8 cellular contexts compared by ENCODE assay signal in genomic region chr11:105044562-105045490, GRCh38. TPM values are rescaled to one million over a fixed set of nuclear protein-coding genes. Genes with fewer than 3 reads are reported as not detected.
DNase-seq lines count a peak whose midpoint lies in the region; ATAC-seq and TF ChIP-seq lines count a peak whose summit lies in the region.
"Not testable (repeated sequence)": the region's sequence is repeated elsewhere in the genome, so short reads cannot be mapped to it uniquely, and the experiment has no call there.

Gene CARD16, minus strand, starts transcription at chr11:105045335. Its CDS starts 38 bp downstream, at chr11:105045297.

- TF ChIP-seq CTCF in fibroblast of pulmonary artery (IDR thresholded peaks at IDR 0.05; ENCODE audit: low read length, missing control alignments); thoracic aorta (IDR thresholded peaks at IDR 0.05): not testable (repeated sequence)

- in situ Hi-C loops in SK-MEL-5 (cut with HindIII; ENCODE audit: low pct_unique_long_range_greater_than_20kb, low sequenced_read_pairs), result not testable (repeated sequence)

- not testable (repeated sequence) for H2BK5ac ChIP-seq in neuronal stem cell (ENCODE audit: low read length)

- H3K23ac ChIP-seq in neuronal stem cell (ENCODE audit: low read depth, low read length, poor library complexity), result not testable (repeated sequence)

- not testable (repeated sequence) for H3K9ac ChIP-seq in neuronal stem cell (ENCODE audit: low read depth, low read length, poor library complexity)

- not testable (repeated sequence) for H3K27ac ChIP-seq in neuronal stem cell (replicated peaks; ENCODE audit: low read length); thoracic aorta

- not testable (repeated sequence) for H2BK12ac ChIP-seq in neuronal stem cell (ENCODE audit: low read length)

- H3K4me2 ChIP-seq in neuronal stem cell (ENCODE audit: insufficient read depth, low read length, poor library complexity, severe bottlenecking), result not testable (repeated sequence)

- not testable (repeated sequence) for H2BK120ac ChIP-seq in neuronal stem cell (ENCODE audit: low read depth, low read length)

- H4K8ac ChIP-seq in neuronal stem cell (ENCODE audit: low read depth, low read length), result not testable (repeated sequence)

- H3K79me1 ChIP-seq in neuronal stem cell (ENCODE audit: low read depth, low read length), result not testable (repeated sequence)

- H3K4me1 ChIP-seq in neuronal stem cell (ENCODE audit: control insufficient read depth in 2 of 2, insufficient read depth in 1 of 2, low read depth in 1 of 2, low read length in 2 of 2), result not testable (repeated sequence)
- peaks cover 5 to 18% of the 10 kb centered on the region in 2 donors for H3K4me1 ChIP-seq in thoracic aorta (ENCODE audit: control insufficient read depth in 1 of 2, low read depth in 2 of 2)

- not testable (repeated sequence) for H2AK5ac ChIP-seq in neuronal stem cell (ENCODE audit: low read depth, low read length)

- peak within 1 kb of the TSS; percentile 92 for H3K4me3 ChIP-seq in GM08714 (ENCODE audit: low read length)
- H3K4me3 ChIP-seq in fibroblast of pulmonary artery (replicated peaks; ENCODE audit: low read depth, low read length), result peak within 1 kb of the TSS; percentile 58
- H3K4me3 ChIP-seq in neuronal stem cell (ENCODE audit: low read length in 2 of 2), result not testable (repeated sequence)
- peak within 1 kb of the TSS; percentile 65 for H3K4me3 ChIP-seq in thoracic aorta

- ATAC-seq in GM21515 (IDR thresholded peaks at IDR 0.05; ENCODE audit: unreplicated experiment) (peak; percentile 100), HG03378 (IDR thresholded peaks at IDR 0.05; ENCODE audit: unreplicated experiment) (peak; percentile 99)
- ATAC-seq in thoracic aorta (ENCODE audit: insufficient number of reproducible peaks, low FRiP score, low read depth), result not testable (repeated sequence)

- WGBS in neuronal stem cell (ENCODE audit: extremely low coverage in 2 of 2, insufficient read length in 2 of 2, insufficient replicate concordance in 1 of 2), 2 donors, result no CpG with 5 or more reads among the region's 5 CpGs

- H2AFZ ChIP-seq in neuronal stem cell (ENCODE audit: low read length), result peak within 1 kb of the TSS; percentile 33

- not testable (repeated sequence) for H4K91ac ChIP-seq in neuronal stem cell (ENCODE audit: low read depth, low read length, poor library complexity)

- DNase-seq in SK-MEL-5 (ENCODE audit: low read depth, low spot score) (peak; percentile 36), fibroblast of pulmonary artery (ENCODE audit: low read depth) (peak; percentile 88)
- peak; percentile 16 for DNase-seq in activated naive CD4-positive, alpha-beta T cell treated with anti-CD3 and anti-CD28 coated beads, Interleukin-2, amount 50 U/mL, for 16 hours
- DNase-seq in neuronal stem cell (ENCODE audit: low spot score); thoracic aorta (ENCODE audit: low spot score): not testable (repeated sequence)

- not testable (repeated sequence) for H3K27me3 ChIP-seq in neuronal stem cell (ENCODE audit: control insufficient read depth in 3 of 3, insufficient read depth in 3 of 3, low read depth in 1 of 3, low read length in 3 of 3); thoracic aorta (replicated peaks; ENCODE audit: insufficient read depth)

- not testable (repeated sequence) for H2BK15ac ChIP-seq in neuronal stem cell (ENCODE audit: low read length)

- H3K4ac ChIP-seq in neuronal stem cell (ENCODE audit: low read length), result not testable (repeated sequence)

- H3K9me3 ChIP-seq in neuronal stem cell (replicated peaks in 1 of 2; ENCODE audit: control insufficient read depth in 2 of 2, insufficient read depth in 1 of 2, low read depth in 1 of 2, low read length in 2 of 2); thoracic aorta: not testable (repeated sequence)

- not testable (repeated sequence) for H3K36me3 ChIP-seq in neuronal stem cell (replicated peaks in 1 of 2; ENCODE audit: control insufficient read depth in 2 of 2, insufficient read depth in 2 of 2, low read length in 2 of 2); thoracic aorta

- not testable (repeated sequence) for H3K18ac ChIP-seq in neuronal stem cell (ENCODE audit: low read length)

- not testable (repeated sequence) for H3K14ac ChIP-seq in neuronal stem cell (ENCODE audit: low read length)

RNA-seq across cellular contexts. Expression of gene CARD16, which starts in this region (rescaled TPM):
- total RNA-seq in SK-MEL-5 (2014; rRNA removed; shearing (Covaris generic)), result 19.3 and 19.5 TPM in 2 replicates
- 6.6 and 8.5 TPM in 2 replicates for polyA plus RNA-seq in SK-MEL-5 (2015; cell fraction: cytosol; rRNA removed)
- 1.2 TPM in 1 of 2 replicates, not detected in the other for polyA plus RNA-seq in SK-MEL-5 (2015; cell fraction: nucleus; rRNA removed)
- polyA plus RNA-seq in neuronal stem cell (2013, experiment 1 of 2), result not detected
- polyA plus RNA-seq in neuronal stem cell (2013, experiment 2 of 2), result not detected
- 10 to 100 TPM in 1 of 2 donors, under 1 TPM in 1; 0.81 to 13.5 TPM for total RNA-seq in thoracic aorta
